1 cellular context compared by ENCODE assay signal in genomic region chr12:56487448-56488040, GRCh38.
A peak's percentile ranks its signal among the peaks of the same experiment; 100 is the strongest.
TF ChIP-seq lines count a peak whose summit lies in the region.

No MANE protein-coding gene starts in this region.

TF ChIP-seq in H1, 55 proteins besides CTCF, POLR2A, EP300 and RAD21:
- TF ChIP-seq ASH2L (IDR thresholded peaks at IDR 0.05; ENCODE audit: low read length), result peak; percentile 73
- TF ChIP-seq MAFK (IDR thresholded peaks at IDR 0.05; ENCODE audit: low read depth, low read length), result no peak
- TF ChIP-seq HDAC6 (IDR thresholded peaks at IDR 0.05; ENCODE audit: low read depth, low read length), result no peak
- peak; percentile 91 for TF ChIP-seq CREB1 (IDR thresholded peaks at IDR 0.05)
- TF ChIP-seq POLR2AphosphoS5 (IDR thresholded peaks at IDR 0.05; ENCODE audit: low read depth, low read length), result peak; percentile 35; the same call in 1 of the 2 replicates
- TF ChIP-seq NANOG (IDR thresholded peaks at IDR 0.05; ENCODE audit: insufficient read depth, low read depth, low read length, poor library complexity, severe bottlenecking), result no peak
- no peak for TF ChIP-seq SAP30 (IDR thresholded peaks at IDR 0.05; ENCODE audit: insufficient read depth, insufficient replicate concordance, low read length)
- TF ChIP-seq CBX8 (IDR thresholded peaks at IDR 0.05; ENCODE audit: borderline replicate concordance, low read depth, low read length), result no peak
- TF ChIP-seq TAF1 (IDR thresholded peaks at IDR 0.05; ENCODE audit: low read depth, low read length), result no peak
- TF ChIP-seq SUZ12 (IDR thresholded peaks at IDR 0.05; ENCODE audit: low read length), result peak; percentile 51; the same call in 1 of the 2 replicates
- TF ChIP-seq, protein P1, sequence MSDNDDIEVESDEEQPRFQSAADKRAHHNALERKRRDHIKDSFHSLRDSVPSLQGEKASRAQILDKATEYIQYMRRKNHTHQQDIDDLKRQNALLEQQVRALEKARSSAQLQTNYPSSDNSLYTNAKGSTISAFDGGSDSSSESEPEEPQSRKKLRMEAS (IDR thresholded peaks at IDR 0.05), result peak; percentile 84
- no peak for TF ChIP-seq EGR1 (IDR thresholded peaks at IDR 0.05; ENCODE audit: borderline replicate concordance, low read depth, low read length)
- TF ChIP-seq CHD2 (IDR thresholded peaks at IDR 0.05; ENCODE audit: low read length), result no peak
- TF ChIP-seq ATF2 (IDR thresholded peaks at IDR 0.05; ENCODE audit: low read length), result no peak
- no peak for TF ChIP-seq EZH2 (IDR thresholded peaks at IDR 0.05; ENCODE audit: low read depth, low read length, severe bottlenecking)
- TF ChIP-seq SP1 (IDR thresholded peaks at IDR 0.05; ENCODE audit: low read depth, low read length), result no peak
- TF ChIP-seq, protein P2, sequence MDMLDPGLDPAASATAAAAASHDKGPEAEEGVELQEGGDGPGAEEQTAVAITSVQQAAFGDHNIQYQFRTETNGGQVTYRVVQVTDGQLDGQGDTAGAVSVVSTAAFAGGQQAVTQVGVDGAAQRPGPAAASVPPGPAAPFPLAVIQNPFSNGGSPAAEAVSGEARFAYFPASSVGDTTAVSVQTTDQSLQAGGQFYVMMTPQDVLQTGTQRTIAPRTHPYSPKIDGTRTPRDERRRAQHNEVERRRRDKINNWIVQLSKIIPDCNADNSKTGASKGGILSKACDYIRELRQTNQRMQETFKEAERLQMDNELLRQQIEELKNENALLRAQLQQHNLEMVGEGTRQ (IDR thresholded peaks at IDR 0.05; ENCODE audit: low read length), result peak; percentile 48; the same call in 1 of the 2 replicates
- no peak for TF ChIP-seq SRF (IDR thresholded peaks at IDR 0.05; ENCODE audit: low read depth, low read length)
- TF ChIP-seq RNF2 (IDR thresholded peaks at IDR 0.05; ENCODE audit: borderline replicate concordance, low read depth, low read length, missing control alignments, poor library complexity, severe bottlenecking), result no peak
- no peak for TF ChIP-seq POU5F1 (IDR thresholded peaks at IDR 0.05; ENCODE audit: low read depth, low read length)
- TF ChIP-seq FOSL1 (IDR thresholded peaks at IDR 0.05; ENCODE audit: insufficient read depth, low read depth, low read length), result no peak
- no peak for TF ChIP-seq BRCA1 (IDR thresholded peaks at IDR 0.05; ENCODE audit: low read depth, low read length)
- peak in 1 of 2 experiments; percentile 81; a peak in 2 of 4 replicates for TF ChIP-seq SIN3A (conservative IDR thresholded peaks at IDR 0.05 in 1 of 2, IDR thresholded peaks at IDR 0.05 in 1 of 2; ENCODE audit: low read depth in 1 of 2, low read length in 2 of 2)
- peak; percentile 45; the same call in 1 of the 2 replicates for TF ChIP-seq PHF8 (conservative IDR thresholded peaks at IDR 0.05; ENCODE audit: low read depth, low read length)
- no peak for TF ChIP-seq ZNF274 (IDR thresholded peaks at IDR 0.05; ENCODE audit: borderline replicate concordance, extremely low read depth, low read length)
- TF ChIP-seq CBX5 (IDR thresholded peaks at IDR 0.05; ENCODE audit: low read depth, low read length), result no peak
- TF ChIP-seq RBBP5 (IDR thresholded peaks at IDR 0.05; ENCODE audit: borderline replicate concordance, low read depth, low read length), result peak; percentile 79; the same call in 1 of the 2 replicates
- no peak for TF ChIP-seq RFX5 (IDR thresholded peaks at IDR 0.05; ENCODE audit: borderline replicate concordance, low read depth, low read length)
- TF ChIP-seq TBP (IDR thresholded peaks at IDR 0.05; ENCODE audit: low read depth, low read length), result peak; percentile 50; the same call in 1 of the 2 replicates
- no peak for TF ChIP-seq KDM5A (IDR thresholded peaks at IDR 0.05; ENCODE audit: low read length)
- TF ChIP-seq, protein P3, sequence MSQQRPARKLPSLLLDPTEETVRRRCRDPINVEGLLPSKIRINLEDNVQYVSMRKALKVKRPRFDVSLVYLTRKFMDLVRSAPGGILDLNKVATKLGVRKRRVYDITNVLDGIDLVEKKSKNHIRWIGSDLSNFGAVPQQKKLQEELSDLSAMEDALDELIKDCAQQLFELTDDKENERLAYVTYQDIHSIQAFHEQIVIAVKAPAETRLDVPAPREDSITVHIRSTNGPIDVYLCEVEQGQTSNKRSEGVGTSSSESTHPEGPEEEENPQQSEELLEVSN (IDR thresholded peaks at IDR 0.05), result peak; percentile 36; the same call in 1 of the 2 replicates
- TF ChIP-seq NRF1 (IDR thresholded peaks at IDR 0.05; ENCODE audit: low read depth, low read length), result no peak
- TF ChIP-seq, protein P4, sequence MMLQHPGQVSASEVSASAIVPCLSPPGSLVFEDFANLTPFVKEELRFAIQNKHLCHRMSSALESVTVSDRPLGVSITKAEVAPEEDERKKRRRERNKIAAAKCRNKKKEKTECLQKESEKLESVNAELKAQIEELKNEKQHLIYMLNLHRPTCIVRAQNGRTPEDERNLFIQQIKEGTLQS (IDR thresholded peaks at IDR 0.05; ENCODE audit: insufficient read depth, low read depth, low read length), result 0 out of 2 replicates have a peak, but pooled peaks have one; percentile 48
- TF ChIP-seq SP2 (IDR thresholded peaks at IDR 0.05; ENCODE audit: low read length), result no peak
- no peak for TF ChIP-seq SIRT6 (IDR thresholded peaks at IDR 0.05; ENCODE audit: low read length)
- TF ChIP-seq KDM4A (IDR thresholded peaks at IDR 0.05; ENCODE audit: low read depth, low read length, severe bottlenecking), result no peak
- no peak for TF ChIP-seq HDAC2 (IDR thresholded peaks at IDR 0.05; ENCODE audit: borderline replicate concordance in 1 of 2, low read depth in 2 of 2, low read length in 2 of 2)
- no peak for TF ChIP-seq TCF12 (IDR thresholded peaks at IDR 0.05; ENCODE audit: low read depth, low read length)
- no peak for TF ChIP-seq SP4 (IDR thresholded peaks at IDR 0.05; ENCODE audit: low read length)
